1 cellular context compared by ENCODE assay signal in the genomic region with DNA sequence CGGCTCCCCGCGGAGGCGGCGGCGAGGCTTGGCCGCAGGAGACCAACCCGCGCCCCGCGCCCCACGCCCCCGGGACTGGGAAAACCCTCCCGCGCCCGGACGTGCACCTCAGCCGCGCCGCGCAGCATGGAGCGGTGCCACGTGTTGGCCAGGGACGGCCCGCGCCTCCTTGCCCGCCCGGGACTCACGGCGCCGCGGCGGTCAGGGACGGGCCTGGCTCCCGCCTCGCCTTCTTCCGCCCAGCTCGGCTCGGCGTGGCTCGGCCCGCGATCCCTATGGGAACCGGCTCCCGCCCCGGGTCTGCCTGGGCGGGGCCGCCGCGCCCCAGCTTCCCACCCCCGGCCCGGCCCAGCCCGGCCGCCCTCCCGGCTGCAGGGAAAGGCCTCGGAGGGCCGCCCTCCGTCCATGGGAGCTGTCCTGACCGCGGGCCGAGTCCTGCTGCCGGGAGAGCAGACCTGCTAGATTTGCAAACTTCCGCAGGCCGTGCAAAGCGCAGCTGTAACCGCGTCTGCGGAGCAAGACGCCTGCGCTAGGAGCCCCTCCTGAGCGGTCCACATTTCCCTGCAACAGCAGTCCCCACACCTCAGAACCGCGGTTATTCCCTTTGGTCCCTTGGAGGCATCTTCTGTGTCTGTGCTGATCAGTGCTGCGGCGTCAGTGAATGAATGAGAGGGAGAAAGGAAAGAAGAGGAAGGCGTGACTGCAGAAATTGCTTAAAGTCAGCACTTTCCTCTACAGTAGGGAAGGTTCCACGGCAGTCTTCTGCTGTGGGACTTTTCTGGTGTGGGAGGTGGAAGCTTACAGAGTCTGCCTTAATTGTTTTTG.
TF ChIP-seq lines count a peak whose summit lies in the region.

Gene CDKL1, minus strand, starts transcription at position 246 of the 825 bp plus-strand sequence. CDS start 1,013 bp downstream, outside the sequence.

TF ChIP-seq in HepG2, 621 proteins besides CTCF, POLR2A, EP300 and RAD21 (continued from another document and continues in another):
- TF ChIP-seq, protein P1, sequence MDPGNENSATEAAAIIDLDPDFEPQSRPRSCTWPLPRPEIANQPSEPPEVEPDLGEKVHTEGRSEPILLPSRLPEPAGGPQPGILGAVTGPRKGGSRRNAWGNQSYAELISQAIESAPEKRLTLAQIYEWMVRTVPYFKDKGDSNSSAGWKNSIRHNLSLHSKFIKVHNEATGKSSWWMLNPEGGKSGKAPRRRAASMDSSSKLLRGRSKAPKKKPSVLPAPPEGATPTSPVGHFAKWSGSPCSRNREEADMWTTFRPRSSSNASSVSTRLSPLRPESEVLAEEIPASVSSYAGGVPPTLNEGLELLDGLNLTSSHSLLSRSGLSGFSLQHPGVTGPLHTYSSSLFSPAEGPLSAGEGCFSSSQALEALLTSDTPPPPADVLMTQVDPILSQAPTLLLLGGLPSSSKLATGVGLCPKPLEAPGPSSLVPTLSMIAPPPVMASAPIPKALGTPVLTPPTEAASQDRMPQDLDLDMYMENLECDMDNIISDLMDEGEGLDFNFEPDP (CRISPR knock-in tag; conservative IDR thresholded peaks at IDR 0.05) = peak; percentile 62; the same call in 1 of the 2 replicates
- TF ChIP-seq, protein P2, sequence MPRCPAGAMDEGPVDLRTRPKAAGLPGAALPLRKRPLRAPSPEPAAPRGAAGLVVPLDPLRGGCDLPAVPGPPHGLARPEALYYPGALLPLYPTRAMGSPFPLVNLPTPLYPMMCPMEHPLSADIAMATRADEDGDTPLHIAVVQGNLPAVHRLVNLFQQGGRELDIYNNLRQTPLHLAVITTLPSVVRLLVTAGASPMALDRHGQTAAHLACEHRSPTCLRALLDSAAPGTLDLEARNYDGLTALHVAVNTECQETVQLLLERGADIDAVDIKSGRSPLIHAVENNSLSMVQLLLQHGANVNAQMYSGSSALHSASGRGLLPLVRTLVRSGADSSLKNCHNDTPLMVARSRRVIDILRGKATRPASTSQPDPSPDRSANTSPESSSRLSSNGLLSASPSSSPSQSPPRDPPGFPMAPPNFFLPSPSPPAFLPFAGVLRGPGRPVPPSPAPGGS (CRISPR knock-in tag; IDR thresholded peaks at IDR 0.05) = peak; percentile 88
- TF ChIP-seq NPAS2 (CRISPR knock-in tag; IDR thresholded peaks at IDR 0.05; ENCODE audit: borderline replicate concordance) = no peak
- no peak for TF ChIP-seq ZNF598 (CRISPR knock-in tag; IDR thresholded peaks at IDR 0.05; ENCODE audit: borderline replicate concordance)
- TF ChIP-seq STAT5B (CRISPR knock-in tag; IDR thresholded peaks at IDR 0.05) = no peak
- no peak for TF ChIP-seq GATAD1 (CRISPR knock-in tag; IDR thresholded peaks at IDR 0.05)
- peak; percentile 47; the same call in 1 of the 2 replicates for TF ChIP-seq TAF1 (CRISPR knock-in tag; IDR thresholded peaks at IDR 0.05)
- no peak for TF ChIP-seq YEATS2 (CRISPR knock-in tag; IDR thresholded peaks at IDR 0.05; ENCODE audit: borderline replicate concordance)
- TF ChIP-seq ZFYVE20 (CRISPR knock-in tag; IDR thresholded peaks at IDR 0.05; ENCODE audit: borderline replicate concordance, low read depth) = no peak
- no peak for TF ChIP-seq ATF2 (CRISPR knock-in tag; IDR thresholded peaks at IDR 0.05)
- 0 out of 2 replicates have a peak, but pooled peaks have one; percentile 79 for TF ChIP-seq ATF5 (CRISPR knock-in tag; IDR thresholded peaks at IDR 0.05; ENCODE audit: low read depth)
- TF ChIP-seq, protein P3, sequence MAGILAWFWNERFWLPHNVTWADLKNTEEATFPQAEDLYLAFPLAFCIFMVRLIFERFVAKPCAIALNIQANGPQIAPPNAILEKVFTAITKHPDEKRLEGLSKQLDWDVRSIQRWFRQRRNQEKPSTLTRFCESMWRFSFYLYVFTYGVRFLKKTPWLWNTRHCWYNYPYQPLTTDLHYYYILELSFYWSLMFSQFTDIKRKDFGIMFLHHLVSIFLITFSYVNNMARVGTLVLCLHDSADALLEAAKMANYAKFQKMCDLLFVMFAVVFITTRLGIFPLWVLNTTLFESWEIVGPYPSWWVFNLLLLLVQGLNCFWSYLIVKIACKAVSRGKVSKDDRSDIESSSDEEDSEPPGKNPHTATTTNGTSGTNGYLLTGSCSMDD (CRISPR knock-in tag; IDR thresholded peaks at IDR 0.05) = peak; percentile 89; the same call in 1 of the 2 replicates
- TF ChIP-seq, protein P4, sequence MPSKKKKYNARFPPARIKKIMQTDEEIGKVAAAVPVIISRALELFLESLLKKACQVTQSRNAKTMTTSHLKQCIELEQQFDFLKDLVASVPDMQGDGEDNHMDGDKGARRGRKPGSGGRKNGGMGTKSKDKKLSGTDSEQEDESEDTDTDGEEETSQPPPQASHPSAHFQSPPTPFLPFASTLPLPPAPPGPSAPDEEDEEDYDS (CRISPR knock-in tag; IDR thresholded peaks at IDR 0.05) = no peak
- TF ChIP-seq ZNF615 (CRISPR knock-in tag; IDR thresholded peaks at IDR 0.05; ENCODE audit: borderline replicate concordance) = no peak
- no peak for TF ChIP-seq TEF (CRISPR knock-in tag; IDR thresholded peaks at IDR 0.05)
- TF ChIP-seq ZNF710 (CRISPR knock-in tag; IDR thresholded peaks at IDR 0.05; ENCODE audit: borderline replicate concordance) = no peak
- TF ChIP-seq NFIC (IDR thresholded peaks at IDR 0.05; ENCODE audit: low read length) = no peak
- no peak for TF ChIP-seq ZNF567 (CRISPR knock-in tag; IDR thresholded peaks at IDR 0.05; ENCODE audit: borderline replicate concordance)
- no peak for TF ChIP-seq RARA (CRISPR knock-in tag; IDR thresholded peaks at IDR 0.05)
- no peak for TF ChIP-seq ZNF124 (CRISPR knock-in tag; IDR thresholded peaks at IDR 0.05)
- no peak for TF ChIP-seq ZKSCAN8 (CRISPR knock-in tag; IDR thresholded peaks at IDR 0.05; ENCODE audit: borderline replicate concordance)
- TF ChIP-seq RNF2 (conservative IDR thresholded peaks at IDR 0.05; ENCODE audit: low read depth) = no peak; the same call in 1 of the 2 replicates
- no peak for TF ChIP-seq MED13 (CRISPR knock-in tag; IDR thresholded peaks at IDR 0.05)
- no peak for TF ChIP-seq RORA (CRISPR knock-in tag; IDR thresholded peaks at IDR 0.05)
- TF ChIP-seq ETV6 (CRISPR knock-in tag; conservative IDR thresholded peaks at IDR 0.05) = peak; percentile 44; the same call in 1 of the 2 replicates
- no peak for TF ChIP-seq IKZF1 (IDR thresholded peaks at IDR 0.05)
- no peak for TF ChIP-seq NR2F2 (IDR thresholded peaks at IDR 0.05; ENCODE audit: borderline replicate concordance, low read depth)
- no peak for TF ChIP-seq MZF1 (CRISPR knock-in tag; IDR thresholded peaks at IDR 0.05; ENCODE audit: borderline replicate concordance)
- TF ChIP-seq SNAI1 (CRISPR knock-in tag; IDR thresholded peaks at IDR 0.05; ENCODE audit: borderline replicate concordance) = no peak
- TF ChIP-seq, protein P5, sequence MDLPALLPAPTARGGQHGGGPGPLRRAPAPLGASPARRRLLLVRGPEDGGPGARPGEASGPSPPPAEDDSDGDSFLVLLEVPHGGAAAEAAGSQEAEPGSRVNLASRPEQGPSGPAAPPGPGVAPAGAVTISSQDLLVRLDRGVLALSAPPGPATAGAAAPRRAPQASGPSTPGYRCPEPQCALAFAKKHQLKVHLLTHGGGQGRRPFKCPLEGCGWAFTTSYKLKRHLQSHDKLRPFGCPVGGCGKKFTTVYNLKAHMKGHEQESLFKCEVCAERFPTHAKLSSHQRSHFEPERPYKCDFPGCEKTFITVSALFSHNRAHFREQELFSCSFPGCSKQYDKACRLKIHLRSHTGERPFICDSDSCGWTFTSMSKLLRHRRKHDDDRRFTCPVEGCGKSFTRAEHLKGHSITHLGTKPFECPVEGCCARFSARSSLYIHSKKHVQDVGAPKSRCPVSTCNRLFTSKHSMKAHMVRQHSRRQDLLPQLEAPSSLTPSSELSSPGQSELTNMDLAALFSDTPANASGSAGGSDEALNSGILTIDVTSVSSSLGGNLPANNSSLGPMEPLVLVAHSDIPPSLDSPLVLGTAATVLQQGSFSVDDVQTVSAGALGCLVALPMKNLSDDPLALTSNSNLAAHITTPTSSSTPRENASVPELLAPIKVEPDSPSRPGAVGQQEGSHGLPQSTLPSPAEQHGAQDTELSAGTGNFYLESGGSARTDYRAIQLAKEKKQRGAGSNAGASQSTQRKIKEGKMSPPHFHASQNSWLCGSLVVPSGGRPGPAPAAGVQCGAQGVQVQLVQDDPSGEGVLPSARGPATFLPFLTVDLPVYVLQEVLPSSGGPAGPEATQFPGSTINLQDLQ (CRISPR knock-in tag; IDR thresholded peaks at IDR 0.05) = no peak
- no peak for TF ChIP-seq FLYWCH1 (CRISPR knock-in tag; IDR thresholded peaks at IDR 0.05)
- TF ChIP-seq ZNF253 (CRISPR knock-in tag; IDR thresholded peaks at IDR 0.05; ENCODE audit: borderline replicate concordance) = no peak
- no peak for TF ChIP-seq IRF2 (CRISPR knock-in tag; IDR thresholded peaks at IDR 0.05)
- TF ChIP-seq CHCHD3 (CRISPR knock-in tag; IDR thresholded peaks at IDR 0.05) = peak; percentile 90; the same call in 1 of the 2 replicates
- TF ChIP-seq ZNF883 (CRISPR knock-in tag; IDR thresholded peaks at IDR 0.05; ENCODE audit: not compliant biosample characterization) = peak; percentile 75
- TF ChIP-seq ZBTB42 (CRISPR knock-in tag; IDR thresholded peaks at IDR 0.05) = peak; percentile 65; the same call in 1 of the 2 replicates
- no peak for TF ChIP-seq ZBTB8A (CRISPR knock-in tag; IDR thresholded peaks at IDR 0.05; ENCODE audit: borderline replicate concordance, low read depth)
- TF ChIP-seq ZFP37 (CRISPR knock-in tag; IDR thresholded peaks at IDR 0.05; ENCODE audit: borderline replicate concordance) = no peak
- no peak for TF ChIP-seq ZNF737 (CRISPR knock-in tag; IDR thresholded peaks at IDR 0.05; ENCODE audit: borderline replicate concordance)
- no peak for TF ChIP-seq ZC3H4 (CRISPR knock-in tag; IDR thresholded peaks at IDR 0.05; ENCODE audit: borderline replicate concordance)
- TF ChIP-seq LBX2 (CRISPR knock-in tag; IDR thresholded peaks at IDR 0.05; ENCODE audit: borderline replicate concordance) = no peak
- peak; percentile 44; the same call in 1 of the 2 replicates for TF ChIP-seq TEAD2 (CRISPR knock-in tag; IDR thresholded peaks at IDR 0.05)
- peak; percentile 83; the same call in 1 of the 2 replicates for TF ChIP-seq ZFAT (CRISPR knock-in tag; conservative IDR thresholded peaks at IDR 0.05)
- no peak for TF ChIP-seq CBX5 (CRISPR knock-in tag; IDR thresholded peaks at IDR 0.05; ENCODE audit: borderline replicate concordance)
- no peak for TF ChIP-seq SETDB1 (CRISPR knock-in tag; IDR thresholded peaks at IDR 0.05; ENCODE audit: borderline replicate concordance)
- TF ChIP-seq ADNP (CRISPR knock-in tag; IDR thresholded peaks at IDR 0.05) = no peak
- no peak for TF ChIP-seq ZNF251 (CRISPR knock-in tag; IDR thresholded peaks at IDR 0.05)
